ENCODE assay signal across 15 cellular contexts in genomic region chr1:12760256-12760795, GRCh38. TPM values are rescaled to one million over a fixed set of nuclear protein-coding genes. Genes with fewer than 3 reads are reported as not detected.
DNase-seq lines count a peak whose midpoint lies in the region; ATAC-seq and TF ChIP-seq lines count a peak whose summit lies in the region.
"Had no signal": no experiment of that assay in that cellular context is flagged by ENCODE, and none has a peak within 500 bp of the region (broad histone marks: within the 10 kb centered on the region; RNA-seq: fewer than 3 reads in every experiment).

No MANE protein-coding gene starts in this region.

- no peak overlapping the region for H3K4me3 ChIP-seq in BE2C (ENCODE audit: low read depth, low read length)
- no peak overlapping the region for H3K4me3 ChIP-seq in H7 (ENCODE audit: insufficient read depth, low read depth, low read length)
- H3K4me3 ChIP-seq in fibroblast of villous mesenchyme (ENCODE audit: low read depth, low read length) = no peak overlapping the region
- H3K4me3 ChIP-seq: heart right ventricle, left lung had no signal

- H3K27me3 ChIP-seq in BE2C (no peaks in the 10 kb centered on the region), H7 (ENCODE audit: control insufficient read depth, insufficient read depth, low read length) (no peaks in the 10 kb centered on the region)

- DNase-seq in BE2C (no peak), H7 (peak; percentile 73), OCI-M1 (lab: John Stamatoyannopoulos, UW) (peak; percentile 8), fibroblast of villous mesenchyme (ENCODE audit: low read depth) (no peak), SHP77 treated with DMSO at 0.1 percent for 48 hours (lab: John Stamatoyannopoulos, UW) (no peak), NCI-H2081 treated with DMSO at 0.1 percent for 48 hours (lab: John Stamatoyannopoulos, UW) (no peak)
- DNase-seq: activated CD8-positive, alpha-beta memory T cell treated with anti-CD3 and anti-CD28 coated beads, Interleukin-2, amount 50 U/mL, for 48 hours; DMS79; heart right ventricle; left lung; NCI-H2171 had no signal

- no peaks in the 10 kb centered on the region for H3K4me1 ChIP-seq in BE2C
- H3K4me1 ChIP-seq: heart right ventricle, left lung had no signal

- no peak for ATAC-seq in HG03432 (IDR thresholded peaks at IDR 0.05; ENCODE audit: unreplicated experiment)
- ATAC-seq in GM21723 (IDR thresholded peaks at IDR 0.05; ENCODE audit: unreplicated experiment) = no peak
- ATAC-seq: heart right ventricle, left lung had no signal

- no peaks in the 10 kb centered on the region for H3K9me3 ChIP-seq in BE2C
- H3K9me3 ChIP-seq: heart right ventricle, left lung had no signal

- peak; percentile 8; the same call in 1 of the 2 replicates for TF ChIP-seq CTCF in BE2C (IDR thresholded peaks at IDR 0.05; ENCODE audit: low read depth, low read length)
- TF ChIP-seq CTCF in fibroblast of villous mesenchyme (IDR thresholded peaks at IDR 0.05; ENCODE audit: insufficient read depth, low read depth, low read length) = peak; percentile 11

- H3K36me3 ChIP-seq in BE2C (no peaks in the 10 kb centered on the region), H7 (replicated peaks; ENCODE audit: control insufficient read depth, insufficient read depth, low read length) (no peaks in the 10 kb centered on the region)
- H3K36me3 ChIP-seq: heart right ventricle, left lung had no signal

RNA-seq across cellular contexts. Expression of gene PRAMEF12, which starts 13.2 kb away (rescaled TPM):
- not detected for polyA plus RNA-seq in BE2C (2012; ENCODE audit: insufficient read depth, insufficient read length, low read depth)
- total RNA-seq in H7 (2014; rRNA removed; shearing (Covaris generic)) = not detected in 2 replicates
- total RNA-seq in fibroblast of villous mesenchyme = under 0.01 TPM in 1 of 2 replicates, not detected in the other
- total RNA-seq: heart right ventricle, left lung, temporal lobe had no signal
- polyA plus RNA-seq: esophagus, heart right ventricle had no signal

RNA-seq across cellular contexts. Expression of gene CFAP107, which starts 14.3 kb away (rescaled TPM):
- 4.3 TPM for polyA plus RNA-seq in BE2C (2012; ENCODE audit: insufficient read depth, insufficient read length, low read depth)
- not detected in 2 replicates for total RNA-seq in H7 (2014; rRNA removed; shearing (Covaris generic))
- total RNA-seq in fibroblast of villous mesenchyme = not detected in 2 replicates
- total RNA-seq: heart right ventricle, temporal lobe had no signal
- polyA plus RNA-seq: esophagus, heart right ventricle had no signal

RNA-seq across cellular contexts. Expression of gene PRAMEF1, which starts 30.9 kb away (rescaled TPM):
- polyA plus RNA-seq in BE2C (2012; ENCODE audit: insufficient read depth, insufficient read length, low read depth) = not detected
- not detected in 2 replicates for total RNA-seq in H7 (2014; rRNA removed; shearing (Covaris generic))
- total RNA-seq in fibroblast of villous mesenchyme = not detected in 2 replicates
- total RNA-seq: heart right ventricle, left lung, temporal lobe had no signal
- polyA plus RNA-seq: esophagus, heart right ventricle had no signal

RNA-seq across cellular contexts. Expression of gene AADACL3, which starts 44.4 kb away (rescaled TPM):
- polyA plus RNA-seq in BE2C (2012; ENCODE audit: insufficient read depth, insufficient read length, low read depth) = not detected
- 0.22 and 0.28 TPM in 2 replicates for total RNA-seq in H7 (2014; rRNA removed; shearing (Covaris generic))
- total RNA-seq in fibroblast of villous mesenchyme = not detected in 2 replicates
- total RNA-seq: heart right ventricle, left lung, temporal lobe had no signal
- polyA plus RNA-seq: esophagus, heart right ventricle had no signal

Comparison
In these comparisons a context has a peak if more than half of its experiments do, and no peak if none do; other contexts are left out.
1. DNase-seq: peak in H7 (single experiment) and OCI-M1 (single experiment); none in BE2C (single experiment), fibroblast of villous mesenchyme (single experiment), SHP77 treated with DMSO at 0.1 percent for 48 hours (single experiment) and NCI-H2081 treated with DMSO at 0.1 percent for 48 hours (single experiment).